In genomic region chr14:104913413-104913812, GRCh38 we compare ENCODE assay signal across 29 cellular contexts. TPM values are rescaled to one million over a fixed set of nuclear protein-coding genes. Genes with fewer than 3 reads are reported as not detected.
DNase-seq lines count a peak whose midpoint lies in the region; ATAC-seq and TF ChIP-seq lines count a peak whose summit lies in the region.
"Had no signal": no experiment of that assay in that cellular context is flagged by ENCODE, and none has a peak within 500 bp of the region (broad histone marks: within the 10 kb centered on the region; RNA-seq: fewer than 3 reads in every experiment).

No MANE protein-coding gene starts in this region.

- DNase-seq in Right ventricle myocardium inferior (ENCODE audit: missing footprints) (no peak), right cardiac atrium (no peak), NCI-H2029 treated with DMSO at 0.1 percent for 48 hours (lab: John Stamatoyannopoulos, UW) (peak; percentile 52), NCI-H510A treated with DMSO at 0.1 percent for 48 hours (lab: John Stamatoyannopoulos, UW) (peak; percentile 91), upper lobe of right lung (no peak), body of pancreas (no peak)
- no peak for DNase-seq in CD4-positive, alpha-beta memory T cell
- DNase-seq: activated CD8-positive, alpha-beta T cell treated with anti-CD3 and anti-CD28 coated beads, Interleukin-2, amount 10 ng/mL, durations not matched to agents 7 days and 5 days; activated naive CD8-positive, alpha-beta T cell treated with anti-CD3 and anti-CD28 coated beads for 36 hours; anterior cingulate cortex; BE2C; CD8-positive, alpha-beta memory T cell; GDM1; mammary epithelial cell; mucosa of descending colon; natural killer cell; NCI-H1105; NCI-H446; nucleus accumbens; SHP77 treated with DMSO at 0.1 percent for 48 hours; stimulated activated CD4-positive, alpha-beta T cell treated with anti-CD3 and anti-CD28 coated beads, Interleukin-4, amount 100 ng/mL, for 1 hour; stomach; T-helper 2 cell had no signal

- intact Hi-C loops in Right ventricle myocardium inferior (cut with DNase I) = no loop called here
- intact Hi-C loops in right cardiac atrium (cut with DNase I) = no loop called here
- intact Hi-C loops in upper lobe of right lung (cut with DNase I) = no loop called here
- intact Hi-C loops in CD4-positive, alpha-beta memory T cell (cut with micrococcal nuclease) = no loop called here
- intact Hi-C loops in body of pancreas (cut with DNase I) = no loop called here

- H3K27me3 Mint-ChIP-seq in CD4-positive, alpha-beta memory T cell = peaks cover 29% of the 10 kb centered on the region in 2 donors

- H3K27me3 ChIP-seq in right cardiac atrium (ENCODE audit: control insufficient read depth, insufficient read depth) = no peaks in the 10 kb centered on the region
- H3K27me3 ChIP-seq in upper lobe of right lung = no peaks in the 10 kb centered on the region
- no peaks in the 10 kb centered on the region for H3K27me3 ChIP-seq in CD4-positive, alpha-beta memory T cell (ENCODE audit: insufficient read depth, low read length)
- no peaks in the 10 kb centered on the region for H3K27me3 ChIP-seq in body of pancreas

- WGBS in right cardiac atrium = 76% methylated on average over 8 of the region's 8 CpGs
- 84 to 88% methylated on average over 8 of the region's 8 CpGs for WGBS in body of pancreas, 2 donors

- H3K4me3 ChIP-seq in right cardiac atrium (ENCODE audit: low read length) (no peak overlapping the region), upper lobe of right lung (no peak overlapping the region), body of pancreas (no peak overlapping the region)
- no peak overlapping the region for H3K4me3 ChIP-seq in CD4-positive, alpha-beta memory T cell (ENCODE audit: low read length in 2 of 2)
- H3K4me3 ChIP-seq: HAP-1, hepatocyte, K562, mucosa of descending colon, stomach had no signal

- H3K27ac ChIP-seq in right cardiac atrium (ENCODE audit: low read length) (no peak overlapping the region), upper lobe of right lung (no peak overlapping the region), body of pancreas (no peak overlapping the region)
- no peak overlapping the region for H3K27ac ChIP-seq in CD4-positive, alpha-beta memory T cell (ENCODE audit: low read depth, low read length)
- H3K27ac ChIP-seq: hepatocyte, stomach had no signal

- H3K9me3 Mint-ChIP-seq in CD4-positive, alpha-beta memory T cell = peaks cover 0 to 23% (median 14%) of the 10 kb centered on the region in 8 donors

- CTCF ChIA-PET in CD4-positive, alpha-beta memory T cell (lab: Charles Lee; ENCODE audit: partially characterized antibody) = no interaction called here

- H3K9me3 ChIP-seq in right cardiac atrium (ENCODE audit: control insufficient read depth, low read length) = peaks cover 3% of the 10 kb centered on the region
- H3K9me3 ChIP-seq in upper lobe of right lung = no peaks in the 10 kb centered on the region
- no peaks in the 10 kb centered on the region for H3K9me3 ChIP-seq in CD4-positive, alpha-beta memory T cell (ENCODE audit: control insufficient read depth in 1 of 2, low read length in 2 of 2)
- no peaks in the 10 kb centered on the region for H3K9me3 ChIP-seq in body of pancreas
- H3K9me3 ChIP-seq: BE2C, HAP-1 had no signal

- no peaks in the 10 kb centered on the region for H3K4me1 Mint-ChIP-seq in CD4-positive, alpha-beta memory T cell
- H3K4me1 Mint-ChIP-seq: activated naive CD8-positive, alpha-beta T cell treated with anti-CD3 and anti-CD28 coated beads for 36 hours; CD8-positive, alpha-beta memory T cell; natural killer cell had no signal

- H3K36me3 ChIP-seq in upper lobe of right lung (no peaks in the 10 kb centered on the region), body of pancreas (replicated peaks in 1 of 2; ENCODE audit: insufficient read depth in 1 of 2, low read depth in 2 of 2) (no peaks in the 10 kb centered on the region)
- H3K36me3 ChIP-seq in CD4-positive, alpha-beta memory T cell (ENCODE audit: insufficient read depth, low read length) = no peaks in the 10 kb centered on the region
- H3K36me3 ChIP-seq: BE2C, HAP-1, stomach had no signal

- ATAC-seq in Right ventricle myocardium inferior = peak; percentile 60
- ATAC-seq in right cardiac atrium = no peak
- peak; percentile 86 for ATAC-seq in upper lobe of right lung
- ATAC-seq in body of pancreas = no peak
- ATAC-seq: activated CD8-positive, alpha-beta T cell treated with anti-CD3 and anti-CD28 coated beads, Interleukin-2, amount 10 ng/mL, durations not matched to agents 7 days and 5 days; K562; mucosa of descending colon; natural killer cell had no signal

- no peak for TF ChIP-seq POLR2A in body of pancreas (IDR thresholded peaks at IDR 0.05)

- POLR2A ChIA-PET in CD4-positive, alpha-beta memory T cell (lab: Charles Lee; ENCODE audit: partially characterized antibody) = no interaction called here

- no peaks in the 10 kb centered on the region for H3K36me3 Mint-ChIP-seq in CD4-positive, alpha-beta memory T cell
- H3K36me3 Mint-ChIP-seq: natural killer cell had no signal

- TF ChIP-seq CTCF in upper lobe of right lung (IDR thresholded peaks at IDR 0.05) = no peak
- no peak for TF ChIP-seq CTCF in body of pancreas (IDR thresholded peaks at IDR 0.05)

- H3K4me3 Mint-ChIP-seq in CD4-positive, alpha-beta memory T cell = no peak overlapping the region
- H3K4me3 Mint-ChIP-seq: activated CD8-positive, alpha-beta T cell treated with anti-CD3 and anti-CD28 coated beads, Interleukin-2, amount 10 ng/mL, durations not matched to agents 7 days and 5 days; activated naive CD8-positive, alpha-beta T cell treated with anti-CD3 and anti-CD28 coated beads for 36 hours; CD8-positive, alpha-beta memory T cell; natural killer cell had no signal

- H3K4me1 ChIP-seq in right cardiac atrium (ENCODE audit: control insufficient read depth, insufficient read depth, low read length) (no peaks in the 10 kb centered on the region), upper lobe of right lung (no peaks in the 10 kb centered on the region), body of pancreas (no peaks in the 10 kb centered on the region)
- H3K4me1 ChIP-seq in CD4-positive, alpha-beta memory T cell (ENCODE audit: insufficient read depth, low read length) = no peaks in the 10 kb centered on the region
- H3K4me1 ChIP-seq: BE2C, HAP-1, stomach had no signal

- no peak overlapping the region for H3K27ac Mint-ChIP-seq in CD4-positive, alpha-beta memory T cell
- H3K27ac Mint-ChIP-seq: activated CD8-positive, alpha-beta T cell treated with anti-CD3 and anti-CD28 coated beads, Interleukin-2, amount 10 ng/mL, durations not matched to agents 7 days and 5 days; activated naive CD8-positive, alpha-beta T cell treated with anti-CD3 and anti-CD28 coated beads for 36 hours; CD8-positive, alpha-beta memory T cell; natural killer cell; progenitor cell of endocrine pancreas had no signal

RNA-seq across cellular contexts. Expression of gene PLD4, which starts 11.3 kb away (rescaled TPM):
- total RNA-seq in Right ventricle myocardium inferior (not detected), right cardiac atrium (under 1 TPM; 0.06 to 0.88 (median 0.20) TPM), upper lobe of right lung (3.1 TPM), body of pancreas (not detected)
- polyA plus RNA-seq in right cardiac atrium = 0.05 TPM
- total RNA-seq in CD4-positive, alpha-beta memory T cell = not detected
- polyA plus RNA-seq in CD4-positive, alpha-beta memory T cell = under 1 TPM in 1 of 2 donors, not detected in 1; 0.68 TPM
- total RNA-seq: activated CD8-positive, alpha-beta T cell treated with anti-CD3 and anti-CD28 coated beads, Interleukin-2, amount 10 ng/mL, durations not matched to agents 7 days and 5 days; activated naive CD8-positive, alpha-beta T cell treated with anti-CD3 and anti-CD28 coated beads for 36 hours; bronchial epithelial cell; hepatocyte had no signal
- polyA plus RNA-seq: CD8-positive, alpha-beta memory T cell; fibroblast of lung; K562 had no signal

RNA-seq across cellular contexts. Expression of gene CEP170B, which starts 48.3 kb away (rescaled TPM):
- total RNA-seq in Right ventricle myocardium inferior (10.5 TPM), right cardiac atrium (10 to 100 TPM; 10.4 to 19.1 (median 11.9) TPM), upper lobe of right lung (30.3 TPM), body of pancreas (10 to 100 TPM; 23.6 to 41.9 TPM)
- 8.4 TPM for polyA plus RNA-seq in right cardiac atrium
- 1 to 10 TPM; 3.0 to 3.8 TPM for total RNA-seq in CD4-positive, alpha-beta memory T cell
- polyA plus RNA-seq in CD4-positive, alpha-beta memory T cell = under 1 TPM in 1 of 2 donors, not detected in 1; 0.16 TPM
- polyA plus RNA-seq: CD8-positive, alpha-beta memory T cell had no signal

Comparison
In these comparisons a context has a peak if more than half of its experiments do, and no peak if none do; other contexts are left out.
1. ATAC-seq: peak in Right ventricle myocardium inferior (single experiment) and upper lobe of right lung (single experiment); none in right cardiac atrium (0 of 2) and body of pancreas (single experiment).
2. DNase-seq: peak in NCI-H2029 treated with DMSO at 0.1 percent for 48 hours (single experiment) and NCI-H510A treated with DMSO at 0.1 percent for 48 hours (single experiment); none in Right ventricle myocardium inferior (single experiment), right cardiac atrium (0 of 3), upper lobe of right lung (single experiment), CD4-positive, alpha-beta memory T cell (0 of 5) and body of pancreas (0 of 4).